In the genomic region with DNA sequence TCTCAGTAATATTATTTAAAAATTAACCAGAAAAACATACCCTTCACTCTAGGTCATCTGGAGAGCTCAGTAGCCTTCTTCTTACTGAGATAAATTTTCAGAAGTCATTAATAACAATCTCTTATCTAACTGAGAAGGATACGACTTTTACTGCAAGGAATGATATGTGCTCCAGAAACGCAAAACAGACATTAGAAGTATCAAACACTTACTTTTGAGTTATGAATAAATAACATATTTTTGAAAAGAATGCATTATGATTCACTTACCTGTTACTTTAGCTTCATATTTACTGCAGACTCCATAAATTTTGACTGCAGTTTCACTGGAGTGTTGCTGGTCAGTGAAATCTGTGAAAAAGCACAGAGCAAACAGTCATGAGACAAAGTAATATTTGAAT, we compare ENCODE assay signal across 4 cellular contexts.
"Had no signal": no experiment of that assay in that cellular context is flagged by ENCODE, and none has a peak within 500 bp of the region (broad histone marks: within the 10 kb centered on the region; RNA-seq: fewer than 3 reads in every experiment).

No MANE protein-coding gene starts in this region.

- H3K27ac Mint-ChIP-seq: GM23338, H9 had no signal

- DNase-seq: H9, HCEC 1CT had no signal

- H3K4me3 ChIP-seq: GM23338, K562 had no signal

- H2AFZ ChIP-seq: GM23338 had no signal

- H3K4me3 Mint-ChIP-seq: GM23338, H9 had no signal

- H3K9me3 Mint-ChIP-seq: GM23338, H9 had no signal

- ATAC-seq: GM23338, K562 had no signal

- H3K4me2 ChIP-seq: GM23338 had no signal
